In the genomic region with DNA sequence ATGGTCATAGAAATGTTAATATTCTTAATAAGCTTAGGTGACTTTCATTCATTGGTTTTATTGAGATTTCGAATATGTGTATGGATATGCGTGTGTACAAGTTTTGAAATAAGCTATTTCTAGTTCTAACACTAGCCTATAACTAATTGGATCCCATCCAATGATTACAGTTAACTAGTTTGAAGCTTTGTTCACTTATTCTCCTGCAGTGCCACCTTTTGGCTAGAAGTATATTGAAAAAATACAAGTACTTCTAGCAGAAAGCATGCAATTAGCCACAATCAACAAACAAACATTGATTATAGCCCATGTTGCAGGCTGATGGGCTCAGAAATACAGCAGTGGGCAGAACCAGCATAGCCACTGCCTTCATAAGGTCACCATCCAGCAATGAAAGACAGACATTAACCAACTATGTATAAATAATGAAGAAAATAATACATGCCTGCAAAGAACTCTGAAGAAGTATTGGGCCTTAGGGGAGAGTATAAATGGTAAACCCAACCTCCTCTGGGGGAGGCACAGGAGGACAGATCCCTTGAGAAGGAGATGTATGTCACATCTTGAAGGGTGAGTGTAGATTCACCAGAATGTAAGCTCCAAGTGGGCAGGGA, we compare ENCODE assay signal across 8 cellular contexts. TPM values are rescaled to one million over a fixed set of nuclear protein-coding genes. Genes with fewer than 3 reads are reported as not detected.
A peak's percentile ranks its signal among the peaks of the same experiment; 100 is the strongest.
DNase-seq lines count a peak whose midpoint lies in the region; TF ChIP-seq lines count a peak whose summit lies in the region.

No MANE protein-coding gene starts in this region.

- H3K9ac ChIP-seq in smooth muscle cell (ENCODE audit: low read depth) = no peak overlapping the region

- CTCF ChIA-PET in PC-9 (lab: Charles Lee) = no interaction called here

- H3F3A ChIP-seq in PC-9 (ENCODE audit: insufficient read depth, low read depth) (no peaks in the 10 kb centered on the region), smooth muscle cell (ENCODE audit: low read depth) (no peaks in the 10 kb centered on the region)

- H2AFZ ChIP-seq in PC-9 (no peak overlapping the region), smooth muscle cell (ENCODE audit: low read depth) (no peak overlapping the region)

- H3K79me2 ChIP-seq in PC-9 (ENCODE audit: low read depth) (no peaks in the 10 kb centered on the region), smooth muscle cell (ENCODE audit: low read depth) (no peaks in the 10 kb centered on the region)

- no peaks in the 10 kb centered on the region for H3K4me1 ChIP-seq in PC-9 (replicated peaks; ENCODE audit: insufficient read depth)
- H3K4me1 ChIP-seq in smooth muscle cell (ENCODE audit: low read depth) = no peaks in the 10 kb centered on the region

- H3K27me3 ChIP-seq in PC-9 (ENCODE audit: insufficient read depth, low read depth) (peaks cover 58% of the 10 kb centered on the region), smooth muscle cell (ENCODE audit: low read depth) (peaks cover 44% of the 10 kb centered on the region)

- DNase-seq in Ammon's horn (ENCODE audit: low spot score) (peak; percentile 70), HCEC 1CT (peak; percentile 55), PC-9 (peak in 1 of 2 experiments; percentile 49), fibroblast of peridontal ligament (ENCODE audit: extremely low read depth) (peak; percentile 77), smooth muscle cell (lab: John Stamatoyannopoulos, UW; ENCODE audit: unreplicated experiment) (no peak), T-helper 9 cell (no peak), 8988T (no peak), HPDE6-E6E7 (ENCODE audit: extremely low spot score) (no peak)

- H3K27ac ChIP-seq in PC-9 = no peak overlapping the region
- no peak overlapping the region for H3K27ac ChIP-seq in smooth muscle cell (ENCODE audit: low read depth)

- H3K4me2 ChIP-seq in PC-9 (no peak overlapping the region), smooth muscle cell (no peak overlapping the region)

- no peaks in the 10 kb centered on the region for H4K20me1 ChIP-seq in PC-9 (ENCODE audit: insufficient read depth)
- no peaks in the 10 kb centered on the region for H4K20me1 ChIP-seq in smooth muscle cell (ENCODE audit: low read depth)

- intact Hi-C loops in PC-9 (cut with micrococcal nuclease; ENCODE audit: unreplicated experiment) = no loop called here

- TF ChIP-seq CTCF in PC-9 (conservative IDR thresholded peaks at IDR 0.05) (peak; percentile 61), smooth muscle cell (IDR thresholded peaks at IDR 0.05; ENCODE audit: borderline replicate concordance, insufficient read depth, poor library complexity, severe bottlenecking) (peak; percentile 58)

- WGBS in smooth muscle cell (ENCODE audit: low lambda C conversion rate) = 20% methylated on average over 2 of the region's 2 CpGs

- H3K9me3 ChIP-seq in PC-9 (ENCODE audit: insufficient read depth, low read depth) (no peaks in the 10 kb centered on the region), smooth muscle cell (replicated peaks; ENCODE audit: low read depth) (no peaks in the 10 kb centered on the region)

- H3K4me3 ChIP-seq in PC-9 (no peak overlapping the region), smooth muscle cell (no peak overlapping the region)

- POLR2A ChIA-PET in PC-9 (lab: Charles Lee; ENCODE audit: unreplicated experiment) = no interaction called here

- BruUV-seq in PC-9 (replicated peaks; lab: Mats Ljungman, UMichigan) = no TSS peak

- H3K9me2 ChIP-seq in PC-9 (ENCODE audit: insufficient read depth) = no peaks in the 10 kb centered on the region

- no peaks in the 10 kb centered on the region for H3K36me3 ChIP-seq in PC-9 (ENCODE audit: low read depth)
- no peaks in the 10 kb centered on the region for H3K36me3 ChIP-seq in smooth muscle cell (ENCODE audit: low read depth)

RNA-seq across cellular contexts. Expression of a gene that starts 5.1 kb away (rescaled TPM):
- not detected in 2 replicates for total RNA-seq in PC-9 (2021)
- 4.7 and 10.4 TPM in 2 replicates for total RNA-seq in smooth muscle cell
- polyA plus RNA-seq in smooth muscle cell = 1.3 and 2.3 TPM in 2 replicates

Comparison
In these comparisons a context has a peak if more than half of its experiments do, and no peak if none do; other contexts are left out.
1. DNase-seq: peak in Ammon's horn (single experiment), HCEC 1CT (single experiment) and fibroblast of peridontal ligament (single experiment); none in smooth muscle cell (single experiment), T-helper 9 cell (single experiment), 8988T (single experiment) and HPDE6-E6E7 (single experiment).